ENCODE assay signal across 7 cellular contexts in genomic region chr4:163865010-163865409, GRCh38.
"Had no signal": no experiment of that assay in that cellular context is flagged by ENCODE, and none has a peak within 500 bp of the region (broad histone marks: within the 10 kb centered on the region; RNA-seq: fewer than 3 reads in every experiment).

No MANE protein-coding gene starts in this region.

- H3K27ac ChIP-seq: GM23248 had no signal

- H3K36me3 ChIP-seq: HAP-1 had no signal

- DNase-seq: GM23248, GOT3, H7, IMR-90, KG1 had no signal

- ATAC-seq: K562 had no signal

- H3K9ac ChIP-seq: GM23248 had no signal

- H3K9me3 ChIP-seq: HAP-1 had no signal

- H2AFZ ChIP-seq: GM23248 had no signal

- H3K4me3 ChIP-seq: GM23248, HAP-1, K562 had no signal
